In genomic region chr16:47924950-47925349, GRCh38 we compare ENCODE assay signal across 26 cellular contexts.
"Had no signal": no experiment of that assay in that cellular context is flagged by ENCODE, and none has a peak within 500 bp of the region (broad histone marks: within the 10 kb centered on the region; RNA-seq: fewer than 3 reads in every experiment).

No MANE protein-coding gene starts in this region.

- ATAC-seq: natural killer cell; right cardiac atrium; sciatic nerve; stimulated activated naive B cell treated with anti-CD40 and anti-IgM and Interleukin-4, amounts not matched to agents 10 μg/mL and 1 μg/mL and 100 μg/mL, for 72 hours; stimulated activated naive CD8-positive, alpha-beta T cell treated with anti-CD3 and anti-CD28 coated beads, Interleukin-15, Interleukin-2, amounts not matched to agents 100 U/mL and 50 U/mL, for 24 hours had no signal

- H3K27me3 ChIP-seq: neural progenitor cell, neutrophil, stomach, testis, thyroid gland, transverse colon, upper lobe of left lung had no signal

- H3K4me1 ChIP-seq: left ventricle myocardium inferior, neural progenitor cell, parathyroid adenoma, stomach, thyroid gland, transverse colon had no signal

- H3K9me3 ChIP-seq: left ventricle myocardium inferior, neutrophil, stomach, testis, thyroid gland, transverse colon, upper lobe of left lung had no signal

- H3K27ac ChIP-seq: left ventricle myocardium inferior, neural progenitor cell, neutrophil, parathyroid adenoma, skin epidermis, stomach, testis, thyroid gland, transverse colon, upper lobe of left lung had no signal

- H3K4me3 ChIP-seq: left ventricle myocardium inferior, lung, neural progenitor cell, skin epidermis, stomach, testis, thyroid gland, transverse colon, upper lobe of left lung had no signal

- H3K36me3 ChIP-seq: left ventricle myocardium inferior, neural progenitor cell, neutrophil, stomach, thyroid gland, transverse colon, upper lobe of left lung had no signal

- DNase-seq: islet precursor cell; left ventricle myocardium inferior; mesendoderm; naive B cell; natural killer cell; nephron progenitor cell; occipital lobe; retina; right cardiac atrium; stimulated activated CD4-positive, alpha-beta T cell treated with anti-CD3 and anti-CD28 coated beads, Interleukin-12 subunit alpha, Interleukin-12 subunit beta, amount 100 ng/mL, for 4 hours; stimulated activated CD4-positive, alpha-beta T cell treated with anti-CD3 and anti-CD28 coated beads, Interleukin-15, amount 100 ng/mL, for 24 hours; stimulated activated CD4-positive, alpha-beta T cell treated with anti-CD3 and anti-CD28 coated beads, Interleukin-2, amount 100 ng/mL, for 24 hours; stimulated activated CD4-positive, alpha-beta T cell treated with anti-CD3 and anti-CD28 coated beads, Interleukin-4, amount 100 ng/mL, for 1 hour; stimulated activated naive B cell treated with anti-CD40 and anti-IgM and Interleukin-4, amounts not matched to agents 10 μg/mL and 1 μg/mL and 100 μg/mL, for 72 hours; stimulated activated naive CD8-positive, alpha-beta T cell treated with anti-CD3 and anti-CD28 coated beads, Interleukin-15, Interleukin-2, amounts not matched to agents 100 U/mL and 50 U/mL, for 24 hours; stomach; testis; thyroid gland; transverse colon; upper lobe of left lung had no signal
